8 cellular contexts compared by ENCODE assay signal in genomic region chr18:34976084-34976483, GRCh38.
DNase-seq lines count a peak whose midpoint lies in the region; ATAC-seq lines count a peak whose summit lies in the region.

No MANE protein-coding gene starts in this region.

- no peak for DNase-seq in activated CD8-positive, alpha-beta memory T cell treated with anti-CD3 and anti-CD28 coated beads, Interleukin-2, amount 10 ng/mL, durations not matched to agents 7 days and 5 days
- no peak for DNase-seq in activated CD8-positive, alpha-beta memory T cell treated with anti-CD3 and anti-CD28 coated beads, Interleukin-2, amount 50 U/mL, for 48 hours
- no peak for DNase-seq in memory B cell (ENCODE audit: low spot score in 2 of 2)
- DNase-seq in dermis blood vessel endothelial cell, result no peak
- no peak for DNase-seq in NCI-H446 (lab: John Stamatoyannopoulos, UW)

- H3K36me3 Mint-ChIP-seq in activated CD8-positive, alpha-beta memory T cell treated with anti-CD3 and anti-CD28 coated beads, Interleukin-2, amount 10 ng/mL, durations not matched to agents 7 days and 5 days, result no peaks in the 10 kb centered on the region
- no peaks in the 10 kb centered on the region for H3K36me3 Mint-ChIP-seq in activated T-helper 17 cell treated with anti-CD3 and anti-CD28 coated beads, Interleukin-2, amount 50 U/mL, for 72 hours (ENCODE audit: low read depth)
- H3K36me3 Mint-ChIP-seq in memory B cell, result no peaks in the 10 kb centered on the region

- CTCF ChIA-PET in activated CD8-positive, alpha-beta memory T cell treated with anti-CD3 and anti-CD28 coated beads, Interleukin-2, amount 10 ng/mL, durations not matched to agents 7 days and 5 days (lab: Charles Lee), result no interaction called here

- H3K9me3 Mint-ChIP-seq in activated CD8-positive, alpha-beta memory T cell treated with anti-CD3 and anti-CD28 coated beads, Interleukin-2, amount 10 ng/mL, durations not matched to agents 7 days and 5 days (ENCODE audit: low read depth), result no peaks in the 10 kb centered on the region
- H3K9me3 Mint-ChIP-seq in activated T-helper 17 cell treated with anti-CD3 and anti-CD28 coated beads, Interleukin-2, amount 50 U/mL, for 72 hours, result no peaks in the 10 kb centered on the region
- H3K9me3 Mint-ChIP-seq in memory B cell, result no peaks in the 10 kb centered on the region

- H3K27ac Mint-ChIP-seq in activated CD8-positive, alpha-beta memory T cell treated with anti-CD3 and anti-CD28 coated beads, Interleukin-2, amount 10 ng/mL, durations not matched to agents 7 days and 5 days, result no peak overlapping the region
- no peak overlapping the region for H3K27ac Mint-ChIP-seq in activated T-helper 17 cell treated with anti-CD3 and anti-CD28 coated beads, Interleukin-2, amount 50 U/mL, for 72 hours
- no peak overlapping the region for H3K27ac Mint-ChIP-seq in memory B cell

- peaks cover 22% of the 10 kb centered on the region for H3K4me1 Mint-ChIP-seq in activated CD8-positive, alpha-beta memory T cell treated with anti-CD3 and anti-CD28 coated beads, Interleukin-2, amount 10 ng/mL, durations not matched to agents 7 days and 5 days
- peaks cover 17% of the 10 kb centered on the region for H3K4me1 Mint-ChIP-seq in activated T-helper 17 cell treated with anti-CD3 and anti-CD28 coated beads, Interleukin-2, amount 50 U/mL, for 72 hours
- peaks cover 17% of the 10 kb centered on the region for H3K4me1 Mint-ChIP-seq in memory B cell

- H3K4me3 Mint-ChIP-seq in activated CD8-positive, alpha-beta memory T cell treated with anti-CD3 and anti-CD28 coated beads, Interleukin-2, amount 10 ng/mL, durations not matched to agents 7 days and 5 days, result peak overlapping the region; percentile 78
- peak overlapping the region; percentile 80 for H3K4me3 Mint-ChIP-seq in activated T-helper 17 cell treated with anti-CD3 and anti-CD28 coated beads, Interleukin-2, amount 50 U/mL, for 72 hours
- H3K4me3 Mint-ChIP-seq in memory B cell, result peak overlapping the region; percentile 87

- ATAC-seq in activated CD8-positive, alpha-beta memory T cell treated with anti-CD3 and anti-CD28 coated beads, Interleukin-2, amount 10 ng/mL, durations not matched to agents 7 days and 5 days, result no peak
- ATAC-seq in activated T-helper 17 cell treated with anti-CD3 and anti-CD28 coated beads, Interleukin-2, amount 50 U/mL, for 72 hours (replicated peaks), result no peak
- no peak for ATAC-seq in memory B cell (ENCODE audit: low read depth)
- no peak for ATAC-seq in HG02642 (IDR thresholded peaks at IDR 0.05; ENCODE audit: poor library complexity, unreplicated experiment)

- peak overlapping the region; percentile 94 for H3K27ac ChIP-seq in temporal lobe (ENCODE audit: low read depth, low read length)

- H3K27me3 Mint-ChIP-seq in activated CD8-positive, alpha-beta memory T cell treated with anti-CD3 and anti-CD28 coated beads, Interleukin-2, amount 10 ng/mL, durations not matched to agents 7 days and 5 days, result peaks cover 55% of the 10 kb centered on the region
- H3K27me3 Mint-ChIP-seq in activated T-helper 17 cell treated with anti-CD3 and anti-CD28 coated beads, Interleukin-2, amount 50 U/mL, for 72 hours, result peaks cover 29% of the 10 kb centered on the region
- H3K27me3 Mint-ChIP-seq in memory B cell, result peaks cover 12% of the 10 kb centered on the region
